ENCODE assay signal across 14 cellular contexts in the genomic region with DNA sequence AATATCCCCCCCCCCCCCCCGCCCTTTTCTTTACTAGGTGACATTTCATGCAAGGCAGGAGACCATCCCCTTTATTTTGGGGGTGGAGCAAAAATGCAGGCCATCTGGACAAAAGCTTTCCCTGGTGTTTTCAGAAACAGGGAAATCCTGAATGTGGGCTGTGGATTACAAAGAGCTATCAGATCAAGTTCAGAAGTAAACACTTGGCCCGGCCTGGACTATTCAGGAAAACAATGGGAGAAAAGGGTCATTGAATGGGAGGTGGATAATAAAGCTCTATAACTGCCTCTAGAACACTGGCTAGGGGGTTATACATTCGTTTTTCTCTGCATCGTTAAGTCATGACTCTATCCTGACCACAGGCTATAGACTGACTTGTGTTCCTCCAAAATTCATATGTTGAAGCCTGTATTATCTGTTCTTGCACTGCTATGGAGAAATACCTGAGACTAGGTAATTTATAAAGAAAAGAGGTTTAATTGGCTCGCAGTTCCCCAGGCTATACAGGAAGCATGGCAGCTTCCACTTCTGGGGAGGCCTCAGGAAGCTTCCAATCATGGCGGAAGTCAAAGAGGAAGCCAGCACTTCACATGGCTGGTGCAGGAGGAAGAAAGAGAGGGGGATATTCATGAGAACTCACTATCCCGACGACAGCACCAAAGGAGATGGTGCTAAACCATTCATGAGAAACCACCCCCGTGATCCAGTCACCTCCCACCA.
DNase-seq lines count a peak whose midpoint lies in the region; ATAC-seq and TF ChIP-seq lines count a peak whose summit lies in the region.
"Had no signal": no experiment of that assay in that cellular context is flagged by ENCODE, and none has a peak within 500 bp of the region (broad histone marks: within the 10 kb centered on the region; RNA-seq: fewer than 3 reads in every experiment).

No MANE protein-coding gene starts in this region.

- H3K27me3 ChIP-seq in CD8-positive, alpha-beta memory T cell (ENCODE audit: insufficient read depth, low read length, poor library complexity, severe bottlenecking): no peaks in the 10 kb centered on the region
- no peaks in the 10 kb centered on the region for H3K27me3 ChIP-seq in Loucy (ENCODE audit: insufficient read depth, low read length, poor library complexity, severe bottlenecking)
- H3K27me3 ChIP-seq in Caco-2 (replicated peaks; ENCODE audit: control insufficient read depth, insufficient read depth, low read length): no peaks in the 10 kb centered on the region
- H3K27me3 ChIP-seq: esophagus muscularis mucosa, hepatocyte had no signal

- H3K36me3 Mint-ChIP-seq in CD8-positive, alpha-beta memory T cell: no peaks in the 10 kb centered on the region
- H3K36me3 Mint-ChIP-seq in naive thymus-derived CD8-positive, alpha-beta T cell: no peaks in the 10 kb centered on the region
- H3K36me3 Mint-ChIP-seq in Caco-2 (ENCODE audit: insufficient read depth, unreplicated experiment): no peaks in the 10 kb centered on the region

- H3F3A ChIP-seq in Loucy (ENCODE audit: low read depth): no peaks in the 10 kb centered on the region

- no peaks in the 10 kb centered on the region for H4K20me1 ChIP-seq in Loucy (ENCODE audit: insufficient read depth, low read length, poor library complexity, severe bottlenecking)

- BruUV-seq in Caco-2 (replicated peaks; lab: Mats Ljungman, UMichigan): no TSS peak

- H3K9me3 Mint-ChIP-seq in CD8-positive, alpha-beta memory T cell: peaks cover 0 to 8% (median 0%) of the 10 kb centered on the region in 5 donors
- peaks cover 0 to 4% (median 1%) of the 10 kb centered on the region in 9 donors for H3K9me3 Mint-ChIP-seq in naive thymus-derived CD8-positive, alpha-beta T cell
- H3K9me3 Mint-ChIP-seq in Caco-2 (ENCODE audit: unreplicated experiment): peaks cover 11% of the 10 kb centered on the region

- no peak for ATAC-seq in naive thymus-derived CD8-positive, alpha-beta T cell
- ATAC-seq: PC-3 had no signal

- no peaks in the 10 kb centered on the region for H3K9me3 ChIP-seq in CD8-positive, alpha-beta memory T cell (ENCODE audit: low read length)
- 0 out of 2 replicates have a peak, but pooled peaks cover 2% of the 10 kb centered on the region for H3K9me3 ChIP-seq in Loucy (ENCODE audit: insufficient read depth, low read depth, low read length)
- H3K9me3 ChIP-seq in Caco-2: no peaks in the 10 kb centered on the region
- H3K9me3 ChIP-seq: esophagus muscularis mucosa had no signal

- TF ChIP-seq CTCF in Loucy (conservative IDR thresholded peaks at IDR 0.05; ENCODE audit: low read length) (no peak), Caco-2 (IDR thresholded peaks at IDR 0.05; ENCODE audit: insufficient read depth in 1 of 2, low read depth in 1 of 2, low read length in 1 of 2, severe bottlenecking in 1 of 2, unreplicated experiment in 1 of 2) (no peak)

- peak overlapping the region in 6 of 8 donors; percentile 4 to 87 (median 71) for H3K27ac Mint-ChIP-seq in CD8-positive, alpha-beta memory T cell
- peak overlapping the region; percentile 43 to 95 (median 84) for H3K27ac Mint-ChIP-seq in naive thymus-derived CD8-positive, alpha-beta T cell
- H3K27ac Mint-ChIP-seq in Caco-2 (ENCODE audit: unreplicated experiment): no peak overlapping the region

- H3K4me2 ChIP-seq in Loucy (ENCODE audit: low read depth, low read length, poor library complexity, severe bottlenecking): peak overlapping the region; percentile 2
- H3K4me2 ChIP-seq: hepatocyte had no signal

- no peak overlapping the region for H3K9ac ChIP-seq in Loucy (ENCODE audit: low read depth, low read length, poor library complexity, severe bottlenecking)

- in situ Hi-C loops in SK-MEL-5 (cut with HindIII; ENCODE audit: low pct_unique_long_range_greater_than_20kb, low sequenced_read_pairs): no loop called here

- H3K4me3 ChIP-seq in CD8-positive, alpha-beta memory T cell (ENCODE audit: low read length): no peak overlapping the region
- H3K4me3 ChIP-seq in Loucy (ENCODE audit: low read length, poor library complexity, severe bottlenecking): no peak overlapping the region
- H3K4me3 ChIP-seq in Caco-2 (ENCODE audit: low read depth, low read length): no peak overlapping the region
- H3K4me3 ChIP-seq: esophagus muscularis mucosa, hepatocyte, spleen had no signal

- peaks cover 0 to 5% of the 10 kb centered on the region in 2 donors for H3K27me3 Mint-ChIP-seq in CD8-positive, alpha-beta memory T cell
- H3K27me3 Mint-ChIP-seq in naive thymus-derived CD8-positive, alpha-beta T cell: no peaks in the 10 kb centered on the region
- H3K27me3 Mint-ChIP-seq in Caco-2 (ENCODE audit: insufficient read depth, unreplicated experiment): no peaks in the 10 kb centered on the region

- no peak overlapping the region for H3K27ac ChIP-seq in CD8-positive, alpha-beta memory T cell (ENCODE audit: low read depth, low read length)
- H3K27ac ChIP-seq: esophagus muscularis mucosa, hepatocyte, spleen had no signal

- H2AFZ ChIP-seq in Loucy (ENCODE audit: low read length): no peak overlapping the region
- H2AFZ ChIP-seq: hepatocyte had no signal

- H3K4me1 ChIP-seq in CD8-positive, alpha-beta memory T cell (ENCODE audit: insufficient read depth, low read length): peaks cover 32% of the 10 kb centered on the region
- H3K4me1 ChIP-seq in Loucy (ENCODE audit: insufficient read depth, low read length, poor library complexity, severe bottlenecking) (peaks cover 5% of the 10 kb centered on the region), Caco-2 (no peaks in the 10 kb centered on the region)
- H3K4me1 ChIP-seq: esophagus muscularis mucosa had no signal

- no peak overlapping the region for H3K4me3 Mint-ChIP-seq in CD8-positive, alpha-beta memory T cell
- H3K4me3 Mint-ChIP-seq in naive thymus-derived CD8-positive, alpha-beta T cell: peak overlapping the region in 7 of 10 donors; percentile 1 to 70 (median 34)
- no peak overlapping the region for H3K4me3 Mint-ChIP-seq in Caco-2 (ENCODE audit: unreplicated experiment)

- POLR2A ChIA-PET in CD8-positive, alpha-beta memory T cell (lab: Charles Lee): interaction anchor here (0.9 kb wide), 1 partner anchor 84 kb away, joined by 3 read pairs; a partner anchor contains a TSS
- POLR2A ChIA-PET in naive thymus-derived CD8-positive, alpha-beta T cell (lab: Charles Lee): interaction anchor here (0.6 to 5.2 kb wide), 3 partner anchors 13 to 85 kb away, joined by 3 to 64 read pairs (median 16); a partner anchor contains a TSS
- POLR2A ChIA-PET in Caco-2 (lab: Charles Lee): no interaction called here

- peaks cover 26 to 37% (median 34%) of the 10 kb centered on the region in 3 donors for H3K4me1 Mint-ChIP-seq in CD8-positive, alpha-beta memory T cell
- peaks cover 34 to 58% (median 56%) of the 10 kb centered on the region in 4 donors for H3K4me1 Mint-ChIP-seq in naive thymus-derived CD8-positive, alpha-beta T cell
- peaks cover 6% of the 10 kb centered on the region for H3K4me1 Mint-ChIP-seq in Caco-2 (ENCODE audit: low read depth, unreplicated experiment)

- intact Hi-C loops in Caco-2 (cut with micrococcal nuclease; ENCODE audit: unreplicated experiment): no loop called here

- CTCF ChIA-PET in CD8-positive, alpha-beta memory T cell (lab: Charles Lee): interaction anchor here (3.3 kb wide), 1 partner anchor 8 kb away, joined by 12 read pairs; no protein-coding TSS in a partner anchor
- CTCF ChIA-PET in Caco-2 (lab: Charles Lee): no interaction called here

- H3K79me2 ChIP-seq in Loucy (ENCODE audit: insufficient read depth, low read length): no peaks in the 10 kb centered on the region
- H3K79me2 ChIP-seq: hepatocyte had no signal

- no peaks in the 10 kb centered on the region for H3K9me2 ChIP-seq in Loucy (replicated peaks; ENCODE audit: low read depth, low read length)

- H3K36me3 ChIP-seq in CD8-positive, alpha-beta memory T cell (ENCODE audit: insufficient read depth, low read length): no peaks in the 10 kb centered on the region
- no peaks in the 10 kb centered on the region for H3K36me3 ChIP-seq in Loucy (ENCODE audit: insufficient read depth, low read length)
- H3K36me3 ChIP-seq in Caco-2 (ENCODE audit: control insufficient read depth, insufficient read depth, low read length): no peaks in the 10 kb centered on the region
- H3K36me3 ChIP-seq: esophagus muscularis mucosa, spleen had no signal

- no peak for DNase-seq in CD8-positive, alpha-beta memory T cell
- DNase-seq in SK-MEL-5 (ENCODE audit: low read depth, low spot score) (peak; percentile 44), kidney glomerular epithelial cell (lab: John Stamatoyannopoulos, UW) (no peak), Caco-2 (no peak)
- no peak for DNase-seq in naive thymus-derived CD8-positive, alpha-beta T cell
- DNase-seq in activated naive CD4-positive, alpha-beta T cell treated with anti-CD3 and anti-CD28 coated beads, Interleukin-2, amount 50 U/mL, for 16 hours: no peak
- DNase-seq in NK-92 treated with Interleukin-12 subunit alpha and Interleukin-12 subunit beta, amount 100 ng/mL, for 24 hours (lab: John Stamatoyannopoulos, UW): no peak
- DNase-seq: NCI-H1105, PC-3, spleen, SW 1271 had no signal

Comparison
In these comparisons a context has a peak if more than half of its experiments do, and no peak if none do; other contexts are left out.
1. H3K4me3 Mint-ChIP-seq: peak in naive thymus-derived CD8-positive, alpha-beta T cell (7 of 10); none in CD8-positive, alpha-beta memory T cell (0 of 7) and Caco-2 (single experiment).